ENCODE assay signal across 10 cellular contexts in genomic region chr1:30353637-30354036, GRCh38.
DNase-seq lines count a peak whose midpoint lies in the region; ATAC-seq and TF ChIP-seq lines count a peak whose summit lies in the region.
"Had no signal": no experiment of that assay in that cellular context is flagged by ENCODE, and none has a peak within 500 bp of the region (broad histone marks: within the 10 kb centered on the region; RNA-seq: fewer than 3 reads in every experiment).

No MANE protein-coding gene starts in this region.

- TF ChIP-seq CTCF in heart left ventricle (IDR thresholded peaks at IDR 0.05) (peak in 10 of 12 donors; percentile 5 to 47 (median 25)), right atrium auricular region (IDR thresholded peaks at IDR 0.05) (peak in 1 of 2 donors; percentile 53), RWPE1 (conservative IDR thresholded peaks at IDR 0.05; ENCODE audit: low read depth) (no peak), foreskin fibroblast (IDR thresholded peaks at IDR 0.05; ENCODE audit: low read depth, low read length) (peak; percentile 54), testis (IDR thresholded peaks at IDR 0.05) (peak in 2 of 3 experiments; percentile 21 to 34)

- peak in 3 of 4 donors; percentile 57 to 69 (median 59) for ATAC-seq in heart left ventricle
- no peak for ATAC-seq in activated naive CD4-positive, alpha-beta T cell treated with anti-CD3 and anti-CD28 coated beads, Interleukin-2, amount 50 U/mL, for 72 hours
- no peak for ATAC-seq in GM19035 (IDR thresholded peaks at IDR 0.05; ENCODE audit: unreplicated experiment)

- DNase-seq in heart left ventricle (no peak), right atrium auricular region (ENCODE audit: low spot score) (no peak), RWPE1 (ENCODE audit: low spot score) (peak; percentile 18), foreskin fibroblast (no peak), testis (no peak), NCI-H2171 (lab: John Stamatoyannopoulos, UW) (no peak)
- DNase-seq in activated naive CD4-positive, alpha-beta T cell treated with anti-CD3 and anti-CD28 coated beads, Interleukin-2, amount 50 U/mL, for 72 hours (ENCODE audit: low spot score in 2 of 2), result no peak
- DNase-seq: NCI-H1694 had no signal

- H3K36me3 ChIP-seq in heart left ventricle (no peaks in the 10 kb centered on the region), right atrium auricular region (no peaks in the 10 kb centered on the region), testis (ENCODE audit: low read depth, missing control alignments) (no peaks in the 10 kb centered on the region)
- H3K36me3 ChIP-seq: esophagus muscularis mucosa had no signal

- no peaks in the 10 kb centered on the region for H3K4me1 ChIP-seq in heart left ventricle
- no peaks in the 10 kb centered on the region for H3K4me1 ChIP-seq in right atrium auricular region
- H3K4me1 ChIP-seq in testis, result no peaks in the 10 kb centered on the region
- H3K4me1 ChIP-seq: esophagus muscularis mucosa had no signal

- POLR2A ChIA-PET in RWPE1 (lab: Yijun Ruan, JAX; ENCODE audit: low non-redundant PET), result no interaction called here

- TF ChIP-seq POLR2A in heart left ventricle (IDR thresholded peaks at IDR 0.05), result no peak
- TF ChIP-seq POLR2A in testis (IDR thresholded peaks at IDR 0.05), result no peak

- no peaks in the 10 kb centered on the region for H3K36me3 Mint-ChIP-seq in activated naive CD4-positive, alpha-beta T cell treated with anti-CD3 and anti-CD28 coated beads, Interleukin-2, amount 50 U/mL, for 72 hours

- H3K9me3 ChIP-seq in heart left ventricle, result peaks cover 0 to 4% (median 0%) of the 10 kb centered on the region in 12 donors
- peaks cover 0 to 3% of the 10 kb centered on the region in 2 donors for H3K9me3 ChIP-seq in right atrium auricular region
- no peaks in the 10 kb centered on the region for H3K9me3 ChIP-seq in testis

- CTCF ChIA-PET in RWPE1 (lab: Yijun Ruan, JAX), result interaction anchor here (0.5 to 1.4 kb wide), 9 partner anchors 9 to 354 kb away, joined by 3 to 8 read pairs (median 4); no protein-coding TSS in a partner anchor

- H3K27ac Mint-ChIP-seq in activated naive CD4-positive, alpha-beta T cell treated with anti-CD3 and anti-CD28 coated beads, Interleukin-2, amount 50 U/mL, for 72 hours, result no peak overlapping the region

- H3K4me3 ChIP-seq in heart left ventricle (no peak overlapping the region), right atrium auricular region (no peak overlapping the region), foreskin fibroblast (ENCODE audit: low read depth in 1 of 2, low read length in 2 of 2) (no peak overlapping the region), testis (no peak overlapping the region)
- H3K4me3 ChIP-seq: esophagus muscularis mucosa had no signal

- intact Hi-C loops in heart left ventricle (cut with DNase I) (loop anchor here in 5 of 10 donors (5.0 to 10.0 kb wide), 3 partner anchors 219 to 351 kb away; no protein-coding TSS in a partner anchor), testis (cut with DNase I; ENCODE audit: low total_unique reads) (no loop called here)

- no peaks in the 10 kb centered on the region for H3K9me3 Mint-ChIP-seq in activated naive CD4-positive, alpha-beta T cell treated with anti-CD3 and anti-CD28 coated beads, Interleukin-2, amount 50 U/mL, for 72 hours

- H3K27ac ChIP-seq in heart left ventricle (no peak overlapping the region), right atrium auricular region (no peak overlapping the region), RWPE1 (no peak overlapping the region), testis (no peak overlapping the region)
- H3K27ac ChIP-seq: esophagus muscularis mucosa had no signal

- H3K27me3 ChIP-seq in heart left ventricle (peaks cover 0 to 26% (median 0%) of the 10 kb centered on the region in 9 donors), right atrium auricular region (no peaks in the 10 kb centered on the region), testis (no peaks in the 10 kb centered on the region)

Comparison
In these comparisons a context has a peak if more than half of its experiments do, and no peak if none do; other contexts are left out.
1. ATAC-seq: peak in heart left ventricle (3 of 4); none in activated naive CD4-positive, alpha-beta T cell treated with anti-CD3 and anti-CD28 coated beads, Interleukin-2, amount 50 U/mL, for 72 hours (0 of 2) and GM19035 (single experiment).